Comparison of ENCODE assay signal across 1 cellular context in genomic region chr9:117709936-117710335, GRCh38.
TF ChIP-seq lines count a peak whose summit lies in the region.

No MANE protein-coding gene starts in this region.

TF ChIP-seq in K562, 482 proteins besides CTCF, POLR2A, EP300 and RAD21 (continued from another document):
- TF ChIP-seq CREB3 (tag; conservative IDR thresholded peaks at IDR 0.05; ENCODE audit: low read depth): no peak
